ENCODE assay signal across 7 cellular contexts in genomic region chr6:57021086-57021720, GRCh38. TPM values are rescaled to one million over a fixed set of nuclear protein-coding genes. Genes with fewer than 3 reads are reported as not detected.
DNase-seq lines count a peak whose midpoint lies in the region; ATAC-seq, FAIRE-seq and TF ChIP-seq lines count a peak whose summit lies in the region.

No MANE protein-coding gene starts in this region.

- no peak overlapping the region for H3K4me3 ChIP-seq in Karpas-422 (ENCODE audit: low read length)
- no peak overlapping the region for H3K4me3 ChIP-seq in PC-9
- H3K4me3 ChIP-seq in dorsolateral prefrontal cortex = no peak overlapping the region

- H2AFZ ChIP-seq in Karpas-422 (ENCODE audit: low read length) = no peak overlapping the region
- no peak overlapping the region for H2AFZ ChIP-seq in PC-9

- H4K20me1 ChIP-seq in Karpas-422 (ENCODE audit: insufficient read depth, low read depth, low read length) = no peaks in the 10 kb centered on the region
- no peaks in the 10 kb centered on the region for H4K20me1 ChIP-seq in PC-9 (ENCODE audit: insufficient read depth)

- 0 out of 2 replicates have a peak, but pooled peaks cover 3% of the 10 kb centered on the region for H3K27me3 ChIP-seq in Karpas-422 (ENCODE audit: low read length)
- no peaks in the 10 kb centered on the region for H3K27me3 ChIP-seq in PC-9 (ENCODE audit: insufficient read depth, low read depth)
- no peaks in the 10 kb centered on the region for H3K27me3 ChIP-seq in dorsolateral prefrontal cortex

- no peak overlapping the region for H3K4me2 ChIP-seq in Karpas-422 (ENCODE audit: low read depth, low read length, poor library complexity, severe bottlenecking)
- no peak overlapping the region for H3K4me2 ChIP-seq in PC-9

- H3K27ac Mint-ChIP-seq in mesothelial cell of epicardium = peak overlapping the region; percentile 67

- no TSS peak for BruUV-seq in PC-9 (replicated peaks; lab: Mats Ljungman, UMichigan)

- no peaks in the 10 kb centered on the region for H3K27me3 Mint-ChIP-seq in mesothelial cell of epicardium (ENCODE audit: low read depth)

- intact Hi-C loops in PC-9 (cut with micrococcal nuclease; ENCODE audit: unreplicated experiment) = loop anchor here (5.0 to 10.0 kb wide), 2 partner anchors 64 to 386 kb away; partner anchors contain the start of gene BEND6
- intact Hi-C loops in dorsolateral prefrontal cortex (cut with DNase I) = loop anchor here (2.0 to 5.0 kb wide), 3 partner anchors 64 to 119 kb away; partner anchors contain the start of gene BEND6 (in 1 of the 2)

- peaks cover 30% of the 10 kb centered on the region for H3K9me3 Mint-ChIP-seq in mesothelial cell of epicardium

- no peaks in the 10 kb centered on the region for H3K36me3 ChIP-seq in Karpas-422 (ENCODE audit: insufficient read depth, low read length)
- no peaks in the 10 kb centered on the region for H3K36me3 ChIP-seq in PC-9 (ENCODE audit: low read depth)

- peak; percentile 58 for ATAC-seq in GM21526 (IDR thresholded peaks at IDR 0.05; ENCODE audit: low FRiP score, unreplicated experiment)

- H3K9me2 ChIP-seq in Karpas-422 (replicated peaks; ENCODE audit: insufficient read depth, low read length) = no peaks in the 10 kb centered on the region
- H3K9me2 ChIP-seq in PC-9 (ENCODE audit: insufficient read depth) = no peaks in the 10 kb centered on the region

- H3K4me1 ChIP-seq in Karpas-422 (ENCODE audit: low read length) (no peaks in the 10 kb centered on the region), PC-9 (replicated peaks; ENCODE audit: insufficient read depth) (no peaks in the 10 kb centered on the region)

- DNase-seq in Karpas-422 = peak; percentile 77
- peak in 1 of 2 experiments; percentile 64 for DNase-seq in PC-9
- DNase-seq in dorsolateral prefrontal cortex = no peak
- DNase-seq in mesothelial cell of epicardium (ENCODE audit: low spot score in 2 of 2, unreplicated experiment in 2 of 2) = no peak
- no peak for DNase-seq in activated CD4-positive, alpha-beta T cell treated with anti-CD3 and anti-CD28 coated beads for 48 hours

- peak; percentile 72 for TF ChIP-seq CTCF in PC-9 (conservative IDR thresholded peaks at IDR 0.05)
- TF ChIP-seq CTCF in dorsolateral prefrontal cortex (IDR thresholded peaks at IDR 0.05 in 54 of 56, conservative IDR thresholded peaks at IDR 0.05 in 2 of 56; ENCODE audit: low read depth in 1 of 56, partially characterized antibody in 56 of 56) = peak; percentile 39 to 81 (median 66)
- TF ChIP-seq CTCF in mesothelial cell of epicardium (IDR thresholded peaks at IDR 0.05; ENCODE audit: unreplicated experiment) = peak; percentile 65

- H3K4me1 Mint-ChIP-seq in mesothelial cell of epicardium = peaks cover 21% of the 10 kb centered on the region

- CTCF ChIA-PET in PC-9 (lab: Charles Lee) = interaction anchor here (0.6 to 1.0 kb wide), 3 partner anchors 70 to 295 kb away, joined by 3 to 5 read pairs (median 3); no protein-coding TSS in a partner anchor

- peak; percentile 96 for FAIRE-seq in G401.6 (lab: Jason Lieb, UNC)

- POLR2A ChIA-PET in PC-9 (lab: Charles Lee; ENCODE audit: unreplicated experiment) = no interaction called here

- no peak overlapping the region for H3K9ac ChIP-seq in Karpas-422 (ENCODE audit: low read length)

- H3K9me3 ChIP-seq in Karpas-422 (ENCODE audit: low read length) (peaks cover 9% of the 10 kb centered on the region), PC-9 (ENCODE audit: insufficient read depth, low read depth) (peaks cover 6% of the 10 kb centered on the region; the same call in 1 of the 2 replicates)

- H3K36me3 Mint-ChIP-seq in mesothelial cell of epicardium = peaks cover 29% of the 10 kb centered on the region

- H3K4me3 Mint-ChIP-seq in mesothelial cell of epicardium = no peak overlapping the region

- H3K79me2 ChIP-seq in Karpas-422 (ENCODE audit: low read length) (no peaks in the 10 kb centered on the region), PC-9 (ENCODE audit: low read depth) (no peaks in the 10 kb centered on the region)

- H3K27ac ChIP-seq in Karpas-422 (ENCODE audit: low read length) (no peak overlapping the region), PC-9 (no peak overlapping the region), dorsolateral prefrontal cortex (no peak overlapping the region)

- H3F3A ChIP-seq in PC-9 (ENCODE audit: insufficient read depth, low read depth) = no peaks in the 10 kb centered on the region

RNA-seq across cellular contexts. Expression of gene KIAA1586, which starts 25.3 kb away (rescaled TPM):
- total RNA-seq in Karpas-422 (2014; rRNA removed; shearing (Covaris generic); ENCODE audit: low replicate concordance) = 12.3 and 12.7 TPM in 2 replicates
- 7.5 and 8.6 TPM in 2 replicates for total RNA-seq in PC-9 (2021)
- 10 to 100 TPM; 16.4 to 36.5 (median 25.8) TPM for total RNA-seq in dorsolateral prefrontal cortex
- 26.2 to 29.8 TPM (median 27.6 TPM) in 3 replicates for total RNA-seq in mesothelial cell of epicardium
